ENCODE assay signal across 15 cellular contexts in the genomic region with DNA sequence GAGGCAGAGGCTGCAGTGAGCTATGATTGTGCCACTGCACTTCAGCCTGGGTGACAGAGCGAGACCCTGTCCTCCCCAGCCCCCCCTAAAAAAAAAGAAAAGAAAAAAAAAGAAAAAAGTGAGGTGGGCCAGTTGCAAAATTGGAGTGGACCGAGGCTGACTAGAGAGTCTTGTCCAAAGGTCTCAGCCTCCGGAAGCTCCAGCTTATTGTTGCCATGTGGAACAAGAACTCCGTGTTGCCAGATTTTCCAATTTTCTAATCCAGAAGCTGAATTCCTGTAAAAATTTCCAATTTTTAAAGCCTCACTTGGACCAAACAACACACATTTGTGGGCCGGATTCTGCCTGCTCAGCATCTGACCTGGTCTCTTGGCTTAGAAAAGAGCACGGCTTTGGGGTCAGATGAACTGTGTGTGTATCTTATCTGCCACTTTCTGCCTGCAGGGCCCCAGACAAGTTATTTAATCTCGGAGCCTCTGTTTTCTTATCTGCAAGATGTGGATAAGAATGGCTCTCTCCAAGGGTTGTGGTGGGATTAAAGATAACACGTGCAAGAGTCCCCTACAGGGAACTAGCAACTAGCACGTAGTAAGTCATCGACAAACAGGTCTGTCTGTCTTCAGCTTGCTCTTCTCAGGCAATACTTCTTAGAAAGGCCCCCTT.
DNase-seq lines count a peak whose midpoint lies in the region; ATAC-seq and TF ChIP-seq lines count a peak whose summit lies in the region.
"Had no signal": no experiment of that assay in that cellular context is flagged by ENCODE, and none has a peak within 500 bp of the region (broad histone marks: within the 10 kb centered on the region; RNA-seq: fewer than 3 reads in every experiment).

No MANE protein-coding gene starts in this region.

- H3K9ac ChIP-seq in liver (ENCODE audit: low read depth in 1 of 2, low read length in 2 of 2) = no peak overlapping the region

- 78% methylated on average over 10 of the region's 10 CpGs for WGBS in liver
- 90 to 93% methylated on average over 10 of the region's 10 CpGs for WGBS in aorta, 2 donors

- peak; percentile 26 for DNase-seq in natural killer cell treated with Interleukin-12 subunit alpha and Interleukin-12 subunit beta and Interleukin-15 and Interleukin-18, amount 100 ng/mL, for 72 hours (ENCODE audit: low spot score)
- DNase-seq in natural killer cell = no peak
- DNase-seq in amniotic epithelial cell (ENCODE audit: low read depth) = peak; percentile 58
- no peak for DNase-seq in aorta
- DNase-seq in activated CD8-positive, alpha-beta memory T cell treated with anti-CD3 and anti-CD28 coated beads, Interleukin-2, amount 50 U/mL, for 48 hours = no peak
- no peak for DNase-seq in DMS153 treated with DMSO at 0.1 percent for 48 hours (lab: John Stamatoyannopoulos, UW; ENCODE audit: unreplicated experiment)
- DNase-seq: AML-193; CD4-positive, alpha-beta T cell; GOT3; HFFc6; MG63; NCI-H1092 treated with DMSO at 0.1 percent for 48 hours; NCI-H1694 had no signal

- H3K27ac ChIP-seq in liver (ENCODE audit: low read depth in 1 of 2, low read length in 2 of 2) (no peak overlapping the region), aorta (ENCODE audit: low read depth in 1 of 2, low read length in 2 of 2) (no peak overlapping the region)

- no peak overlapping the region for H3K4me3 Mint-ChIP-seq in natural killer cell treated with Interleukin-12 subunit alpha and Interleukin-12 subunit beta and Interleukin-15 and Interleukin-18, amount 100 ng/mL, for 72 hours
- no peak overlapping the region for H3K4me3 Mint-ChIP-seq in natural killer cell
- H3K4me3 Mint-ChIP-seq: CD4-positive, alpha-beta T cell; HFFc6 had no signal

- H3K9me3 ChIP-seq in liver (ENCODE audit: control insufficient read depth in 4 of 4, low read length in 3 of 4) (no peaks in the 10 kb centered on the region), aorta (ENCODE audit: control insufficient read depth, low read length) (no peaks in the 10 kb centered on the region)
- H3K9me3 ChIP-seq: MG63 had no signal

- intact Hi-C loops in natural killer cell (cut with micrococcal nuclease) = no loop called here
- intact Hi-C loops in aorta (cut with DNase I) = no loop called here

- no peak overlapping the region for H3K27ac Mint-ChIP-seq in natural killer cell treated with Interleukin-12 subunit alpha and Interleukin-12 subunit beta and Interleukin-15 and Interleukin-18, amount 100 ng/mL, for 72 hours
- no peak overlapping the region for H3K27ac Mint-ChIP-seq in natural killer cell
- H3K27ac Mint-ChIP-seq: CD4-positive, alpha-beta T cell; HFFc6 had no signal

- H3K27me3 Mint-ChIP-seq in natural killer cell treated with Interleukin-12 subunit alpha and Interleukin-12 subunit beta and Interleukin-15 and Interleukin-18, amount 100 ng/mL, for 72 hours = peaks cover 32 to 33% of the 10 kb centered on the region in 2 donors
- H3K27me3 Mint-ChIP-seq in natural killer cell (ENCODE audit: low read depth in 2 of 2) = peaks cover 26 to 31% of the 10 kb centered on the region in 2 donors
- H3K27me3 Mint-ChIP-seq: CD4-positive, alpha-beta T cell had no signal

- peaks cover 0 to 7% of the 10 kb centered on the region in 2 donors for H3K4me1 Mint-ChIP-seq in natural killer cell treated with Interleukin-12 subunit alpha and Interleukin-12 subunit beta and Interleukin-15 and Interleukin-18, amount 100 ng/mL, for 72 hours (ENCODE audit: low read depth in 2 of 2)
- H3K4me1 Mint-ChIP-seq in natural killer cell = no peaks in the 10 kb centered on the region

- H3K4me3 ChIP-seq in liver (ENCODE audit: low read depth in 1 of 3, low read length in 3 of 3) (no peak overlapping the region), aorta (ENCODE audit: low read length in 2 of 2) (no peak overlapping the region)
- H3K4me3 ChIP-seq: MG63 had no signal

- no peaks in the 10 kb centered on the region for H3K4me1 ChIP-seq in liver (ENCODE audit: control insufficient read depth in 4 of 4, insufficient read depth in 4 of 4, low read length in 3 of 4)
- no peaks in the 10 kb centered on the region for H3K4me1 ChIP-seq in aorta (ENCODE audit: control insufficient read depth in 1 of 2, insufficient read depth in 2 of 2, low read length in 2 of 2)

- TF ChIP-seq CTCF in natural killer cell (IDR thresholded peaks at IDR 0.05) (no peak), liver (IDR thresholded peaks at IDR 0.05; ENCODE audit: low read depth, low read length, missing input control) (no peak)

- no peak for TF ChIP-seq RAD21 in liver (IDR thresholded peaks at IDR 0.05)

- H3K27me3 ChIP-seq in liver (ENCODE audit: control insufficient read depth in 4 of 4, insufficient read depth in 4 of 4, low read length in 3 of 4) (no peaks in the 10 kb centered on the region), aorta (ENCODE audit: control insufficient read depth in 1 of 2, insufficient read depth in 2 of 2, low read length in 1 of 2) (no peaks in the 10 kb centered on the region)
- H3K27me3 ChIP-seq: MG63 had no signal

- H3K36me3 Mint-ChIP-seq in natural killer cell treated with Interleukin-12 subunit alpha and Interleukin-12 subunit beta and Interleukin-15 and Interleukin-18, amount 100 ng/mL, for 72 hours = no peaks in the 10 kb centered on the region
- H3K36me3 Mint-ChIP-seq in natural killer cell = no peaks in the 10 kb centered on the region

- no peaks in the 10 kb centered on the region for H3K36me3 ChIP-seq in liver (ENCODE audit: control insufficient read depth in 4 of 4, insufficient read depth in 3 of 4, low read depth in 1 of 4, low read length in 3 of 4)
- H3K36me3 ChIP-seq in aorta (ENCODE audit: control insufficient read depth in 1 of 2, insufficient read depth in 2 of 2, low read length in 1 of 2) = no peaks in the 10 kb centered on the region
- H3K36me3 ChIP-seq: MG63 had no signal

- no peaks in the 10 kb centered on the region for H3K9me3 Mint-ChIP-seq in natural killer cell treated with Interleukin-12 subunit alpha and Interleukin-12 subunit beta and Interleukin-15 and Interleukin-18, amount 100 ng/mL, for 72 hours
- H3K9me3 Mint-ChIP-seq in natural killer cell = no peaks in the 10 kb centered on the region
- H3K9me3 Mint-ChIP-seq: CD4-positive, alpha-beta T cell; HFFc6 had no signal

- ATAC-seq in natural killer cell treated with Interleukin-12 subunit alpha and Interleukin-12 subunit beta and Interleukin-15 and Interleukin-18, amount 100 ng/mL, for 72 hours = no peak
- ATAC-seq in natural killer cell (no peak), aorta (ENCODE audit: low FRiP score) (peak; percentile 40), HG03571 (IDR thresholded peaks at IDR 0.05; ENCODE audit: unreplicated experiment) (no peak)

TF ChIP-seq in liver, 16 proteins besides CTCF, POLR2A, EP300 and RAD21:
- TF ChIP-seq, protein P1, sequence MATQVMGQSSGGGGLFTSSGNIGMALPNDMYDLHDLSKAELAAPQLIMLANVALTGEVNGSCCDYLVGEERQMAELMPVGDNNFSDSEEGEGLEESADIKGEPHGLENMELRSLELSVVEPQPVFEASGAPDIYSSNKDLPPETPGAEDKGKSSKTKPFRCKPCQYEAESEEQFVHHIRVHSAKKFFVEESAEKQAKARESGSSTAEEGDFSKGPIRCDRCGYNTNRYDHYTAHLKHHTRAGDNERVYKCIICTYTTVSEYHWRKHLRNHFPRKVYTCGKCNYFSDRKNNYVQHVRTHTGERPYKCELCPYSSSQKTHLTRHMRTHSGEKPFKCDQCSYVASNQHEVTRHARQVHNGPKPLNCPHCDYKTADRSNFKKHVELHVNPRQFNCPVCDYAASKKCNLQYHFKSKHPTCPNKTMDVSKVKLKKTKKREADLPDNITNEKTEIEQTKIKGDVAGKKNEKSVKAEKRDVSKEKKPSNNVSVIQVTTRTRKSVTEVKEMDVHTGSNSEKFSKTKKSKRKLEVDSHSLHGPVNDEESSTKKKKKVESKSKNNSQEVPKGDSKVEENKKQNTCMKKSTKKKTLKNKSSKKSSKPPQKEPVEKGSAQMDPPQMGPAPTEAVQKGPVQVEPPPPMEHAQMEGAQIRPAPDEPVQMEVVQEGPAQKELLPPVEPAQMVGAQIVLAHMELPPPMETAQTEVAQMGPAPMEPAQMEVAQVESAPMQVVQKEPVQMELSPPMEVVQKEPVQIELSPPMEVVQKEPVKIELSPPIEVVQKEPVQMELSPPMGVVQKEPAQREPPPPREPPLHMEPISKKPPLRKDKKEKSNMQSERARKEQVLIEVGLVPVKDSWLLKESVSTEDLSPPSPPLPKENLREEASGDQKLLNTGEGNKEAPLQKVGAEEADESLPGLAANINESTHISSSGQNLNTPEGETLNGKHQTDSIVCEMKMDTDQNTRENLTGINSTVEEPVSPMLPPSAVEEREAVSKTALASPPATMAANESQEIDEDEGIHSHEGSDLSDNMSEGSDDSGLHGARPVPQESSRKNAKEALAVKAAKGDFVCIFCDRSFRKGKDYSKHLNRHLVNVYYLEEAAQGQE (IDR thresholded peaks at IDR 0.05) = no peak
- peak; percentile 28 for TF ChIP-seq NR2F2 (IDR thresholded peaks at IDR 0.05)

Comparison
In these comparisons a context has a peak if more than half of its experiments do, and no peak if none do; other contexts are left out.
1. DNase-seq: peak in natural killer cell treated with Interleukin-12 subunit alpha and Interleukin-12 subunit beta and Interleukin-15 and Interleukin-18, amount 100 ng/mL, for 72 hours (single experiment) and amniotic epithelial cell (single experiment); none in natural killer cell (single experiment), aorta (0 of 2), activated CD8-positive, alpha-beta memory T cell treated with anti-CD3 and anti-CD28 coated beads, Interleukin-2, amount 50 U/mL, for 48 hours (single experiment) and DMS153 treated with DMSO at 0.1 percent for 48 hours (single experiment).